ENCODE assay signal across 8 cellular contexts in the genomic region with DNA sequence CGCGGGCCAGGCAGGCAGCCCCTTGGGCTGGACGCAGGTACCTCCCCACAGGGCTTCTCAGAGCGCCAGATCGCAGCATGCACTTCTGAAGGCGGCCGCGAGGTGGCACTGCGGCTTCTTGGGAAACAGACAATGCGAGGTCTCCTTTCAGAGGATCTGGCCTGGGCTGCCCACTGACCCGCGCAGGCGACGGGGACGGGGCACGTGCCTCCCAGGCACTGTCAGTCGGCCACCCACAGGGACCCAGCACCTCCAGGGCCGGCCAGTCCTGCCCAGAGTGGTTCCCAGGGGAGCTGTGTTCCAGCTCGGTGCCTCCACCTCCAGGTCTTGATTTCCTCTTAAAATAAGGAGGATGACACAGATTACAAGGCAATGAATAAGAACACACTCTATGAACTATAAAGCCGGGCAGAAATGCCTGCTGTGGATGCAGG. TPM values are rescaled to one million over a fixed set of nuclear protein-coding genes. Genes with fewer than 3 reads are reported as not detected.
DNase-seq lines count a peak whose midpoint lies in the region; ATAC-seq and TF ChIP-seq lines count a peak whose summit lies in the region.

No MANE protein-coding gene starts in this region.

- CTCF ChIA-PET in CD8-positive, alpha-beta T cell (lab: Charles Lee) = interaction anchor here (0.7 to 6.5 kb wide), 25 partner anchors 10 to 873 kb away, joined by 3 to 118 read pairs (median 4); partner anchors contain the start of genes PLXNA1 and TXNRD3

- H3K36me3 Mint-ChIP-seq in CD8-positive, alpha-beta T cell = no peaks in the 10 kb centered on the region
- no peaks in the 10 kb centered on the region for H3K36me3 Mint-ChIP-seq in dendritic cell treated with granulocyte-macrophage colony-stimulating factor and Interleukin-4, amounts not matched to agents 40 ng/mL and 50 ng/mL, for 4 days (ENCODE audit: low read depth)

- no peak overlapping the region for H3K27ac ChIP-seq in CD8-positive, alpha-beta T cell (ENCODE audit: low read depth, low read length)

- H3K36me3 ChIP-seq in CD8-positive, alpha-beta T cell (ENCODE audit: insufficient read depth, low read length) = no peaks in the 10 kb centered on the region

- ATAC-seq in CD8-positive, alpha-beta T cell = peak; percentile 90
- ATAC-seq in HG03025 (IDR thresholded peaks at IDR 0.05; ENCODE audit: low FRiP score, unreplicated experiment) (peak; percentile 41), HG03135 (IDR thresholded peaks at IDR 0.05; ENCODE audit: unreplicated experiment) (no peak)

- H3K4me1 ChIP-seq in CD8-positive, alpha-beta T cell (ENCODE audit: insufficient read depth, low read length) = peaks cover 3% of the 10 kb centered on the region

- H3K27ac Mint-ChIP-seq in CD8-positive, alpha-beta T cell = no peak overlapping the region
- H3K27ac Mint-ChIP-seq in dendritic cell treated with granulocyte-macrophage colony-stimulating factor and Interleukin-4, amounts not matched to agents 40 ng/mL and 50 ng/mL, for 4 days = peak overlapping the region; percentile 37

- peak; percentile 96 for TF ChIP-seq CTCF in CD8-positive, alpha-beta T cell (IDR thresholded peaks at IDR 0.05)
- peak in 1 of 3 donors; percentile 46 for TF ChIP-seq CTCF in lower leg skin (IDR thresholded peaks at IDR 0.05)

- peak overlapping the region; percentile 37 for H3K4me3 Mint-ChIP-seq in CD8-positive, alpha-beta T cell
- no peak overlapping the region for H3K4me3 Mint-ChIP-seq in dendritic cell treated with granulocyte-macrophage colony-stimulating factor and Interleukin-4, amounts not matched to agents 40 ng/mL and 50 ng/mL, for 4 days

- H3K4me1 Mint-ChIP-seq in CD8-positive, alpha-beta T cell (ENCODE audit: low read depth) = peaks cover 3% of the 10 kb centered on the region
- peaks cover 11% of the 10 kb centered on the region for H3K4me1 Mint-ChIP-seq in dendritic cell treated with granulocyte-macrophage colony-stimulating factor and Interleukin-4, amounts not matched to agents 40 ng/mL and 50 ng/mL, for 4 days (ENCODE audit: low read depth)

- DNase-seq in CD8-positive, alpha-beta T cell = peak; percentile 61 to 86 (median 70)
- DNase-seq in NCI-H748 (lab: John Stamatoyannopoulos, UW; ENCODE audit: unreplicated experiment) = peak; percentile 77
- DNase-seq in activated CD4-positive, alpha-beta T cell treated with anti-CD3 and anti-CD28 coated beads, Interleukin-2, amount 50 U/mL, for 48 hours = peak; percentile 85 to 87
- DNase-seq in lower leg skin (ENCODE audit: low spot score in 2 of 2) = peak; percentile 73 to 96
- peak; percentile 59 to 62 (median 61) for DNase-seq in stimulated activated CD4-positive, alpha-beta T cell treated with anti-CD3 and anti-CD28 coated beads, TNF-alpha, amount 100 ng/mL, for 4 hours (ENCODE audit: low read depth in 3 of 3)

- intact Hi-C loops in CD8-positive, alpha-beta T cell (cut with DNase I, micrococcal nuclease) = loop anchor here (1.0 to 2.0 kb wide), 3 partner anchors 25 to 868 kb away; partner anchors contain the start of genes CHCHD6 (in 1 of the 2) and PLXNA1 (in 1 of the 2)
- intact Hi-C loops in dendritic cell treated with granulocyte-macrophage colony-stimulating factor and Interleukin-4, amounts not matched to agents 40 ng/mL and 50 ng/mL, for 4 days (cut with micrococcal nuclease) = loop anchor here (1.0 kb wide), 1 partner anchor 865 kb away; no protein-coding TSS in a partner anchor
- intact Hi-C loops in lower leg skin (cut with DNase I; ENCODE audit: low total_unique reads) = loop anchor here (5.0 kb wide), 1 partner anchor 863 kb away; no protein-coding TSS in a partner anchor

- TF ChIP-seq POLR2A in lower leg skin (IDR thresholded peaks at IDR 0.05) = no peak

- POLR2A ChIA-PET in CD8-positive, alpha-beta T cell (lab: Charles Lee) = no interaction called here

- no peaks in the 10 kb centered on the region for H3K9me3 ChIP-seq in CD8-positive, alpha-beta T cell (ENCODE audit: low read length)

- 4 to 5% methylated on average over 18 to 19 of the region's 20 CpGs for WGBS in lower leg skin, 2 donors

- H3K9me3 Mint-ChIP-seq in CD8-positive, alpha-beta T cell = peaks cover 1% of the 10 kb centered on the region
- no peaks in the 10 kb centered on the region for H3K9me3 Mint-ChIP-seq in dendritic cell treated with granulocyte-macrophage colony-stimulating factor and Interleukin-4, amounts not matched to agents 40 ng/mL and 50 ng/mL, for 4 days

- H3K4me3 ChIP-seq in CD8-positive, alpha-beta T cell (ENCODE audit: low read depth, low read length) = no peak overlapping the region
- H3K4me3 ChIP-seq in lower leg skin (ENCODE audit: low read depth, poor library complexity, severe bottlenecking) = no peak overlapping the region

- no peaks in the 10 kb centered on the region for H3K27me3 ChIP-seq in CD8-positive, alpha-beta T cell (ENCODE audit: insufficient read depth, low read length)

- H3K27me3 Mint-ChIP-seq in CD8-positive, alpha-beta T cell (ENCODE audit: low read depth) = peaks cover 6% of the 10 kb centered on the region
- peaks cover 40% of the 10 kb centered on the region for H3K27me3 Mint-ChIP-seq in dendritic cell treated with granulocyte-macrophage colony-stimulating factor and Interleukin-4, amounts not matched to agents 40 ng/mL and 50 ng/mL, for 4 days

RNA-seq across cellular contexts. Expression of gene TXNRD3, which starts 24.4 kb away (rescaled TPM):
- total RNA-seq in CD8-positive, alpha-beta T cell = 1 to 10 TPM; 1.6 to 1.7 TPM
- 10 to 100 TPM in 1 of 4 donors, 1 to 10 TPM in 3; 6.8 to 12.1 (median 9.2) TPM for total RNA-seq in lower leg skin

RNA-seq across cellular contexts. Expression of gene CHCHD6, which starts 24.7 kb away (rescaled TPM):
- 1 to 10 TPM; 6.2 to 6.4 TPM for total RNA-seq in CD8-positive, alpha-beta T cell
- total RNA-seq in lower leg skin = 10 to 100 TPM; 15.6 to 25.8 (median 21.2) TPM
